ENCODE assay signal across 18 cellular contexts in genomic region chr2:2663401-2664036, GRCh38.
DNase-seq lines count a peak whose midpoint lies in the region; ATAC-seq lines count a peak whose summit lies in the region.
"Had no signal": no experiment of that assay in that cellular context is flagged by ENCODE, and none has a peak within 500 bp of the region (broad histone marks: within the 10 kb centered on the region; RNA-seq: fewer than 3 reads in every experiment).

No MANE protein-coding gene starts in this region.

- H3K9me3 ChIP-seq in GM23248 (ENCODE audit: low read depth) = no peaks in the 10 kb centered on the region
- H3K9me3 ChIP-seq: thoracic aorta had no signal

- no peaks in the 10 kb centered on the region for H3K4me1 ChIP-seq in GM23248 (ENCODE audit: insufficient read depth)
- H3K4me1 ChIP-seq: breast epithelium had no signal

- H3K4me2 ChIP-seq in GM23248 (ENCODE audit: unreplicated experiment) = no peak overlapping the region
- H3K4me2 ChIP-seq: PC-9 had no signal

- H3K36me3 ChIP-seq in GM23248 (ENCODE audit: low read depth) = no peaks in the 10 kb centered on the region
- H3K36me3 ChIP-seq: breast epithelium, thoracic aorta had no signal

- no peak overlapping the region for H3K4me3 ChIP-seq in GM23248
- H3K4me3 ChIP-seq: coronary artery, PC-9, thoracic aorta had no signal

- H3K79me2 ChIP-seq in GM23248 (ENCODE audit: insufficient read depth) = no peaks in the 10 kb centered on the region

- no peaks in the 10 kb centered on the region for H3K27me3 ChIP-seq in GM23248 (replicated peaks; ENCODE audit: insufficient read depth)
- H3K27me3 ChIP-seq: breast epithelium had no signal

- H3K9me2 ChIP-seq in GM23248 (ENCODE audit: insufficient read depth) = no peaks in the 10 kb centered on the region

- peak; percentile 24 for DNase-seq in GM23248
- DNase-seq in SHP77 (lab: John Stamatoyannopoulos, UW) = peak; percentile 67 to 82
- DNase-seq in iris pigment epithelial cell (ENCODE audit: low read depth) = peak; percentile 8
- no peak for DNase-seq in sciatic nerve (ENCODE audit: low spot score)
- DNase-seq in GDM1 (lab: John Stamatoyannopoulos, UW) = no peak
- no peak for DNase-seq in KG1 (lab: John Stamatoyannopoulos, UW)
- no peak for DNase-seq in NCI-H1092 (lab: John Stamatoyannopoulos, UW)
- DNase-seq: activated CD4-positive, alpha-beta T cell treated with anti-CD3 and anti-CD28 coated beads, Interleukin-2, amount 50 U/mL, for 1 hour; left colon; PC-9; small intestine; stimulated activated CD4-positive, alpha-beta T cell treated with anti-CD3 and anti-CD28 coated beads, Interleukin-2, amount 100 ng/mL, for 48 hours; stimulated activated naive CD4-positive, alpha-beta T cell had no signal

- intact Hi-C loops in sciatic nerve (cut with DNase I) = no loop called here

- ATAC-seq in sciatic nerve = peak; percentile 30
- ATAC-seq in HG02798 (IDR thresholded peaks at IDR 0.05; ENCODE audit: poor library complexity, unreplicated experiment) = no peak
- ATAC-seq: activated T-helper 17 cell treated with anti-CD3 and anti-CD28 coated beads, Interleukin-2, amount 50 U/mL, for 72 hours; left colon had no signal

- H3K9ac ChIP-seq in GM23248 = no peak overlapping the region

- WGBS in GM23248 (ENCODE audit: low coverage in 1 of 2, low lambda C conversion rate in 2 of 2, missing lambda C conversion rate in 2 of 2), 2 experiments = 34 to 42% methylated on average over 22 to 23 of the region's 23 CpGs

- H4K20me1 ChIP-seq in GM23248 (ENCODE audit: insufficient read depth) = no peaks in the 10 kb centered on the region

- H3K27ac ChIP-seq in GM23248 = no peak overlapping the region
- H3K27ac ChIP-seq: coronary artery, PC-9, thoracic aorta had no signal

- no peak overlapping the region for H2AFZ ChIP-seq in GM23248
- H2AFZ ChIP-seq: PC-9 had no signal

- in situ Hi-C loops in GM23248 (cut with MboI) = no loop called here

- no peaks in the 10 kb centered on the region for H3F3A ChIP-seq in GM23248 (ENCODE audit: insufficient read depth)

Comparison
In these comparisons a context has a peak if more than half of its experiments do, and no peak if none do; other contexts are left out.
1. DNase-seq: peak in GM23248 (single experiment), SHP77 (2 of 2) and iris pigment epithelial cell (single experiment); none in sciatic nerve (single experiment), GDM1 (single experiment), KG1 (single experiment) and NCI-H1092 (single experiment).